16 cellular contexts compared by ENCODE assay signal in the genomic region with DNA sequence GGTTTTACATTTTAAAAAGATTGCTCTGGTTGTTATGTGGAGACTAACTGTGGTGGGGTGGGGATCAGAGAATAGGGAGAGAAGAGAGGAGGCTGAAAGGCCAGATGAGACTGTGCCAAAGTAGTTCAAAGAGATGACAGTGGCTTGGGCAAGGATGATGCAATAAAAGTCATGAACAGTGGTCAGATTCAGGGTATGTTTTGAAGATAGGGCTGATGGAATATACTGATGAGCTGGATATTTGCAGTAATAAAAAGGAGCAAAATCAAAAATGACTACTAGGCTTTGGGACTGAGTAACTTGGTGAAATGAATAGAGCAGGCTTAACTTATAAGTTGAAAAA. TPM values are rescaled to one million over a fixed set of nuclear protein-coding genes. Genes with fewer than 3 reads are reported as not detected.
DNase-seq lines count a peak whose midpoint lies in the region; ATAC-seq, FAIRE-seq and TF ChIP-seq lines count a peak whose summit lies in the region.
"Had no signal": no experiment of that assay in that cellular context is flagged by ENCODE, and none has a peak within 500 bp of the region (broad histone marks: within the 10 kb centered on the region; RNA-seq: fewer than 3 reads in every experiment).

No MANE protein-coding gene starts in this region.

- TF ChIP-seq RAD21 in HepG2 (CRISPR knock-in tag; IDR thresholded peaks at IDR 0.05), result no peak

- H3K9me3 ChIP-seq in astrocyte (ENCODE audit: insufficient read depth, low read depth, low read length) (no peaks in the 10 kb centered on the region), HepG2 (ENCODE audit: low read length) (no peaks in the 10 kb centered on the region)
- H3K9me3 ChIP-seq: colonic mucosa, esophagus muscularis mucosa, ovary had no signal

- intact Hi-C loops in HepG2 (cut with micrococcal nuclease; ENCODE audit: unreplicated experiment), result loop anchor here (5.0 to 10.0 kb wide), 2 partner anchors 83 to 115 kb away; no protein-coding TSS in a partner anchor

- H3K79me2 ChIP-seq in astrocyte (ENCODE audit: insufficient read depth, low read length) (no peaks in the 10 kb centered on the region), HepG2 (ENCODE audit: insufficient read depth, low read length) (no peaks in the 10 kb centered on the region)

- POLR2A ChIA-PET in HepG2 (lab: Yijun Ruan, JAX), result interaction anchor here (1.0 kb wide), 1 partner anchor 113 kb away, joined by 7 read pairs; no protein-coding TSS in a partner anchor

- H3K27ac Mint-ChIP-seq in astrocyte (ENCODE audit: unreplicated experiment) (peak overlapping the region; percentile 83), glutamatergic neuron (ENCODE audit: unreplicated experiment) (no peak overlapping the region)
- H3K27ac Mint-ChIP-seq: activated naive CD4-positive, alpha-beta T cell treated with anti-CD3 and anti-CD28 coated beads, Interleukin-2, amount 50 U/mL, for 72 hours had no signal

- H3K36me3 Mint-ChIP-seq in astrocyte (ENCODE audit: low read depth, unreplicated experiment) (no peaks in the 10 kb centered on the region), glutamatergic neuron (ENCODE audit: unreplicated experiment) (no peaks in the 10 kb centered on the region)
- H3K36me3 Mint-ChIP-seq: activated naive CD4-positive, alpha-beta T cell treated with anti-CD3 and anti-CD28 coated beads, Interleukin-2, amount 50 U/mL, for 72 hours had no signal

- H3K9ac ChIP-seq in astrocyte (ENCODE audit: low read length) (no peak overlapping the region), HepG2 (ENCODE audit: insufficient read depth, low read depth, low read length) (no peak overlapping the region)

- CTCF ChIA-PET in HepG2 (lab: Yijun Ruan, JAX; ENCODE audit: low intra/inter-chr PET ratio, low total read pairs), result no interaction called here

- H3K27ac ChIP-seq in astrocyte (ENCODE audit: low read depth, low read length) (no peak overlapping the region), HepG2 (ENCODE audit: extremely low read length, insufficient read depth, low read length) (no peak overlapping the region)
- H3K27ac ChIP-seq: colonic mucosa, esophagus muscularis mucosa, ovary, VCaP had no signal

- TF ChIP-seq CTCF in astrocyte (IDR thresholded peaks at IDR 0.05; ENCODE audit: insufficient read depth, low read depth, low read length), result no peak
- no peak for TF ChIP-seq CTCF in HepG2 (CRISPR knock-in tag; IDR thresholded peaks at IDR 0.05)
- TF ChIP-seq CTCF in glutamatergic neuron (IDR thresholded peaks at IDR 0.05; ENCODE audit: partially characterized antibody, unreplicated experiment), result no peak

- H3K27me3 Mint-ChIP-seq in astrocyte (ENCODE audit: low read depth, unreplicated experiment) (no peaks in the 10 kb centered on the region), glutamatergic neuron (ENCODE audit: unreplicated experiment) (no peaks in the 10 kb centered on the region)

- H3K4me3 Mint-ChIP-seq in astrocyte (ENCODE audit: unreplicated experiment), result no peak overlapping the region
- no peak overlapping the region for H3K4me3 Mint-ChIP-seq in glutamatergic neuron (ENCODE audit: unreplicated experiment)

- H2AFZ ChIP-seq in astrocyte (ENCODE audit: low read depth, low read length) (peak overlapping the region; percentile 3), HepG2 (ENCODE audit: low read length) (no peak overlapping the region)

- DNase-seq in AG20443 (ENCODE audit: low spot score) (peak; percentile 50), M059J (ENCODE audit: low read depth) (peak; percentile 27), astrocyte (ENCODE audit: low read depth) (peak; percentile 18), HepG2 (ENCODE audit: low spot score) (peak; percentile 24), NCI-H1417 treated with DMSO at 0.1 percent for 48 hours (lab: John Stamatoyannopoulos, UW) (no peak), GM19239 (ENCODE audit: insufficient read length, low spot score) (no peak), glutamatergic neuron (no peak), NCI-H2227 (lab: John Stamatoyannopoulos, UW; ENCODE audit: unreplicated experiment) (no peak)
- DNase-seq: colonic mucosa, mesendoderm, NCI-H2107, ovary, trophoblast cell had no signal

- H4K20me1 ChIP-seq in astrocyte (ENCODE audit: insufficient read depth, low read length), result no peaks in the 10 kb centered on the region
- H4K20me1 ChIP-seq in HepG2 (ENCODE audit: insufficient read depth, low read length), result no peaks in the 10 kb centered on the region

- H3K4me1 Mint-ChIP-seq in astrocyte (ENCODE audit: low read depth, unreplicated experiment) (peaks cover 14% of the 10 kb centered on the region), glutamatergic neuron (ENCODE audit: low read depth, unreplicated experiment) (no peaks in the 10 kb centered on the region)

- FAIRE-seq in astrocyte (lab: Jason Lieb, UNC), result no peak
- FAIRE-seq in HepG2 (lab: Jason Lieb, UNC), result peak; percentile 23
- FAIRE-seq in GM19239 (lab: Jason Lieb, UNC), result no peak

- H3K9me3 Mint-ChIP-seq in astrocyte (ENCODE audit: unreplicated experiment) (no peaks in the 10 kb centered on the region), glutamatergic neuron (ENCODE audit: unreplicated experiment) (no peaks in the 10 kb centered on the region)
- H3K9me3 Mint-ChIP-seq: activated naive CD4-positive, alpha-beta T cell treated with anti-CD3 and anti-CD28 coated beads, Interleukin-2, amount 50 U/mL, for 72 hours had no signal

- H3K36me3 ChIP-seq in astrocyte (ENCODE audit: insufficient read depth, low read length), result no peaks in the 10 kb centered on the region
- 0 out of 5 replicates have a peak, but pooled peaks cover 0 to 2% of the 10 kb centered on the region in 2 experiments for H3K36me3 ChIP-seq in HepG2 (replicated peaks in 1 of 2; ENCODE audit: control insufficient read depth in 1 of 2, insufficient read depth in 2 of 2, low read length in 2 of 2)
- H3K36me3 ChIP-seq: colonic mucosa, ovary had no signal

- no peak for TF ChIP-seq EP300 in HepG2 (IDR thresholded peaks at IDR 0.05; ENCODE audit: low read depth in 2 of 2, low read length in 2 of 2)
- no peak for TF ChIP-seq EP300 in HepG2 (CRISPR knock-in tag; IDR thresholded peaks at IDR 0.05; ENCODE audit: borderline replicate concordance)

- in situ Hi-C loops in HepG2 (cut with HindIII; ENCODE audit: extremely low pct_ligation_motif_present, low pct_unique_long_range_greater_than_20kb), result no loop called here

- peak; percentile 47; the same call in 1 of the 3 replicates for ATAC-seq in HepG2
- ATAC-seq: activated naive CD4-positive, alpha-beta T cell treated with anti-CD3 and anti-CD28 coated beads, Interleukin-2, amount 50 U/mL, for 72 hours had no signal

- no peaks in the 10 kb centered on the region for H3K27me3 ChIP-seq in astrocyte (ENCODE audit: insufficient read depth, low read length)
- H3K27me3 ChIP-seq in HepG2 (ENCODE audit: control insufficient read depth in 1 of 2, insufficient read depth in 2 of 2, low read length in 2 of 2), result no peaks in the 10 kb centered on the region
- H3K27me3 ChIP-seq: colonic mucosa, esophagus muscularis mucosa, ovary had no signal

- H3K4me1 ChIP-seq in astrocyte (ENCODE audit: insufficient read depth, low read length) (peaks cover 10% of the 10 kb centered on the region), HepG2 (ENCODE audit: insufficient read depth, low read length) (peaks cover 12% of the 10 kb centered on the region)
- H3K4me1 ChIP-seq: colonic mucosa had no signal

- H3K4me3 ChIP-seq in astrocyte (ENCODE audit: insufficient read depth, low read depth, low read length) (no peak overlapping the region), HepG2 (replicated peaks in 1 of 3; ENCODE audit: insufficient read depth in 1 of 3, low read depth in 2 of 3, low read length in 3 of 3) (no peak overlapping the region)
- H3K4me3 ChIP-seq: colonic mucosa, esophagus muscularis mucosa, ovary had no signal

- BruUV-seq in HepG2 (replicated peaks; lab: Mats Ljungman, UMichigan), result no TSS peak

- H3K4me2 ChIP-seq in astrocyte (ENCODE audit: low read length), result peak overlapping the region; percentile 21
- no peak overlapping the region for H3K4me2 ChIP-seq in HepG2 (ENCODE audit: low read depth, low read length)

- TF ChIP-seq POLR2A in HepG2 (IDR thresholded peaks at IDR 0.05; ENCODE audit: insufficient read depth in 1 of 2, low read depth in 2 of 2, low read length in 2 of 2), result no peak

TF ChIP-seq in HepG2, 621 proteins besides CTCF, POLR2A, EP300 and RAD21 (continues in another document):
- TF ChIP-seq, protein P1, sequence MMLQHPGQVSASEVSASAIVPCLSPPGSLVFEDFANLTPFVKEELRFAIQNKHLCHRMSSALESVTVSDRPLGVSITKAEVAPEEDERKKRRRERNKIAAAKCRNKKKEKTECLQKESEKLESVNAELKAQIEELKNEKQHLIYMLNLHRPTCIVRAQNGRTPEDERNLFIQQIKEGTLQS (CRISPR knock-in tag; IDR thresholded peaks at IDR 0.05), result peak; percentile 47; the same call in 1 of the 2 replicates
- TF ChIP-seq CEBPG (CRISPR knock-in tag; IDR thresholded peaks at IDR 0.05) (peak; percentile 88), SMAD3 (CRISPR knock-in tag; IDR thresholded peaks at IDR 0.05) (0 out of 2 replicates have a peak, but pooled peaks have one; percentile 50), ZNF326 (CRISPR knock-in tag; IDR thresholded peaks at IDR 0.05; ENCODE audit: borderline replicate concordance) (no peak)

RNA-seq across cellular contexts. Expression of a gene that starts 37.6 kb away (rescaled TPM):
- total RNA-seq in M059J (2014; rRNA removed; shearing (Covaris generic)), result 21.7 and 32.6 TPM in 2 replicates
- total RNA-seq in astrocyte (26.6 and 36.3 TPM in 2 replicates), HepG2 (2016; rRNA removed; fragmentation: Illumina TruSeq; extraction: Trizol) (42.2 and 65.9 TPM in 2 replicates), glutamatergic neuron (ENCODE audit: unreplicated experiment) (53.2 TPM)
- total RNA-seq in HepG2 (2016; cell fraction: cytosol; rRNA removed; fragmentation: Illumina TruSeq; extraction: Trizol; ENCODE audit: low read depth), result 40.8 and 45.6 TPM in 2 replicates
- total RNA-seq in HepG2 (2016; cell fraction: insoluble cytoplasmic fraction; rRNA removed; fragmentation: Illumina TruSeq; extraction: Trizol), result 45.8 and 62.7 TPM in 2 replicates
- 28.2 and 29.4 TPM in 2 replicates for total RNA-seq in HepG2 (2016; cell fraction: membrane; rRNA removed; fragmentation: Illumina TruSeq; extraction: Trizol)
- total RNA-seq in HepG2 (2016; cell fraction: nucleus; rRNA removed; fragmentation: Illumina TruSeq; extraction: Trizol), result 78.0 and 81.7 TPM in 2 replicates
- polyA plus RNA-seq in HepG2 (2011; rRNA removed), result 29.5 and 31.8 TPM in 2 replicates
- polyA plus RNA-seq in HepG2 (2011; cell fraction: cytosol; rRNA removed), result 22.3 TPM in 2 replicates
- polyA plus RNA-seq in HepG2 (2011; cell fraction: nucleus; rRNA removed), result 79.7 and 82.1 TPM in 2 replicates
- 31.0 and 35.4 TPM in 2 replicates for polyA plus RNA-seq in HepG2 (2012)
- 7.7 and 8.0 TPM in 2 replicates for polyA plus RNA-seq in HepG2 (2016; cell fraction: cytosol; fragmentation: Illumina TruSeq; extraction: Trizol; ENCODE audit: low read depth)
- polyA plus RNA-seq in HepG2 (2016; cell fraction: insoluble cytoplasmic fraction; fragmentation: Illumina TruSeq; extraction: Trizol; ENCODE audit: low read depth), result 62.0 and 62.2 TPM in 2 replicates
- polyA plus RNA-seq in HepG2 (2016; cell fraction: membrane; fragmentation: Illumina TruSeq; extraction: Trizol; ENCODE audit: low read depth), result 11.5 and 12.3 TPM in 2 replicates
- polyA plus RNA-seq in HepG2 (2016; cell fraction: nucleus; fragmentation: Illumina TruSeq; extraction: Trizol; ENCODE audit: insufficient read depth, low read depth), result 105 and 120 TPM in 2 replicates
- 47.2 and 114 TPM in 2 replicates for polyA minus RNA-seq in HepG2 (2011; rRNA and poly(A)+ RNA removed; ENCODE audit: low replicate concordance)
- polyA minus RNA-seq in HepG2 (2011; cell fraction: cytosol; rRNA and poly(A)+ RNA removed), result 17.3 and 18.9 TPM in 2 replicates
- polyA minus RNA-seq in HepG2 (2011; cell fraction: nucleus; rRNA and poly(A)+ RNA removed), result 106 and 114 TPM in 2 replicates

Comparison
In these comparisons a context has a peak if more than half of its experiments do, and no peak if none do; other contexts are left out.
1. DNase-seq: peak in AG20443 (single experiment), M059J (single experiment), astrocyte (single experiment) and HepG2 (single experiment); none in NCI-H1417 treated with DMSO at 0.1 percent for 48 hours (single experiment), GM19239 (single experiment), glutamatergic neuron (single experiment) and NCI-H2227 (single experiment).